In genomic region chrX:71098302-71098701, GRCh38 we compare ENCODE assay signal across 9 cellular contexts. TPM values are rescaled to one million over a fixed set of nuclear protein-coding genes. Genes with fewer than 3 reads are reported as not detected.
DNase-seq lines count a peak whose midpoint lies in the region; ATAC-seq and TF ChIP-seq lines count a peak whose summit lies in the region.
"Had no signal": no experiment of that assay in that cellular context is flagged by ENCODE, and none has a peak within 500 bp of the region (broad histone marks: within the 10 kb centered on the region; RNA-seq: fewer than 3 reads in every experiment).

No MANE protein-coding gene starts in this region.

- H2AFZ ChIP-seq in SK-N-SH (ENCODE audit: low read depth) = no peak overlapping the region

- H3K36me3 Mint-ChIP-seq in Calu3 (ENCODE audit: insufficient read depth, unreplicated experiment) = peaks cover 20% of the 10 kb centered on the region

- no peaks in the 10 kb centered on the region for H3K36me3 ChIP-seq in SK-N-SH (replicated peaks in 1 of 2; ENCODE audit: control insufficient read depth in 1 of 2, insufficient read depth in 2 of 2, low read length in 1 of 2)
- peaks cover 0 to 11% (median 0%) of the 10 kb centered on the region in 6 donors for H3K36me3 ChIP-seq in spleen

- POLR2A ChIA-PET in HEK293T (lab: Yijun Ruan, JAX) (no interaction called here), SK-N-SH (lab: Yijun Ruan, JAX) (no interaction called here)

- no peak overlapping the region for H3K27ac ChIP-seq in SK-N-SH (ENCODE audit: low read depth in 2 of 2, low read length in 1 of 2)
- peak overlapping the region in 3 of 8 donors; percentile 11 to 90 (median 87) for H3K27ac ChIP-seq in spleen
- H3K27ac ChIP-seq: SK-N-MC had no signal

- H3K79me2 ChIP-seq in SK-N-SH (ENCODE audit: insufficient read depth) = no peaks in the 10 kb centered on the region

- ATAC-seq in left cardiac atrium (no peak), GM18519 (IDR thresholded peaks at IDR 0.05; ENCODE audit: low FRiP score, unreplicated experiment) (no peak), HG03439 (IDR thresholded peaks at IDR 0.05; ENCODE audit: unreplicated experiment) (no peak)

- no peak overlapping the region for H3K4me3 ChIP-seq in SK-N-SH (ENCODE audit: low read depth in 2 of 2, low read length in 1 of 2)
- peak overlapping the region in 1 of 8 donors; percentile 40 for H3K4me3 ChIP-seq in spleen
- H3K4me3 ChIP-seq: SK-N-MC had no signal

- intact Hi-C loops in Calu3 (cut with micrococcal nuclease; ENCODE audit: unreplicated experiment) (loop anchor here (5.0 kb wide), 1 partner anchor 79 kb away; no protein-coding TSS in a partner anchor), left cardiac atrium (cut with DNase I) (loop anchor here in 1 of 2 donors (5.0 kb wide), 1 partner anchor 79 kb away; no protein-coding TSS in a partner anchor), spleen (cut with DNase I; ENCODE audit: low total_unique reads) (no loop called here)

- no peaks in the 10 kb centered on the region for H3K27me3 Mint-ChIP-seq in Calu3 (ENCODE audit: unreplicated experiment)

- no peaks in the 10 kb centered on the region for H4K20me1 ChIP-seq in SK-N-SH (ENCODE audit: insufficient read depth)

- H3K27ac Mint-ChIP-seq in Calu3 (ENCODE audit: unreplicated experiment) = no peak overlapping the region

- peaks cover 5% of the 10 kb centered on the region; the same call in 1 of the 2 replicates for H3K27me3 ChIP-seq in SK-N-SH (ENCODE audit: insufficient read depth)
- peaks cover 0 to 3% (median 0%) of the 10 kb centered on the region in 7 donors for H3K27me3 ChIP-seq in spleen (replicated peaks in 1 of 7)

- CTCF ChIA-PET in Calu3 (lab: Charles Lee) (no interaction called here), HEK293T (lab: Yijun Ruan, JAX) (no interaction called here), SK-N-SH (lab: Yijun Ruan, JAX) (interaction anchor here (1.2 to 2.6 kb wide), 2 partner anchors 13 to 31 kb away, joined by 4 to 13 read pairs; partner anchors contain the start of gene IL2RG)

- whole genome bisulfite sequencing in SK-N-SH (ENCODE audit: low lambda C conversion rate) = 13% methylated on average over 2 of the region's 2 CpGs
- 7 to 24% (median 12%) methylated on average over 2 of the region's 2 CpGs for WGBS in spleen, 5 donors

- H3K4me1 Mint-ChIP-seq in Calu3 (ENCODE audit: low read depth, unreplicated experiment) = no peaks in the 10 kb centered on the region

- H3K4me1 ChIP-seq in SK-N-SH (ENCODE audit: control insufficient read depth in 1 of 2, insufficient read depth in 2 of 2, low read depth in 1 of 2, low read length in 1 of 2) (peaks cover 0 to 32% of the 10 kb centered on the region in 2 experiments; a peak in 1 of 4 replicates), spleen (peaks cover 10 to 70% (median 42%) of the 10 kb centered on the region in 6 donors)

- no peaks in the 10 kb centered on the region for H3F3A ChIP-seq in SK-N-SH (replicated peaks; ENCODE audit: insufficient read depth)

- no peak overlapping the region for H3K9ac ChIP-seq in SK-N-SH

- H3K4me2 ChIP-seq in SK-N-SH = no peak overlapping the region

- no peaks in the 10 kb centered on the region for H3K9me3 Mint-ChIP-seq in Calu3 (ENCODE audit: low read depth, unreplicated experiment)

- H3K9me2 ChIP-seq in SK-N-SH = no peaks in the 10 kb centered on the region

- H3K4me3 Mint-ChIP-seq in Calu3 (ENCODE audit: low read depth, unreplicated experiment) = no peak overlapping the region

- peak; percentile 66 for TF ChIP-seq RAD21 in SK-N-SH (IDR thresholded peaks at IDR 0.05; ENCODE audit: low read length)

- TF ChIP-seq CTCF in Calu3 (IDR thresholded peaks at IDR 0.05; ENCODE audit: unreplicated experiment) = peak; percentile 51
- TF ChIP-seq CTCF in SK-N-SH (IDR thresholded peaks at IDR 0.05) = peak; percentile 64
- TF ChIP-seq CTCF in spleen (IDR thresholded peaks at IDR 0.05 in 8 of 11, conservative IDR thresholded peaks at IDR 0.05 in 3 of 11) = peak; percentile 38 to 84 (median 73)

- no peak for TF ChIP-seq POLR2A in spleen (IDR thresholded peaks at IDR 0.05)

- peak; percentile 59 for DNase-seq in Calu3
- peak; percentile 55 for DNase-seq in HEK293T (ENCODE audit: extremely low spot score)
- DNase-seq in SK-N-SH = peak; percentile 66
- peak; percentile 78 for DNase-seq in activated naive CD4-positive, alpha-beta T cell treated with anti-CD3 and anti-CD28 coated beads, Interleukin-2, amount 50 U/mL, for 16 hours
- DNase-seq in left cardiac atrium = peak; percentile 62
- DNase-seq in spleen = peak; percentile 90

- no peaks in the 10 kb centered on the region for H3K9me3 ChIP-seq in SK-N-SH
- H3K9me3 ChIP-seq in spleen = no peaks in the 10 kb centered on the region

- BruUV-seq in Calu3 (replicated peaks; lab: Mats Ljungman, UMichigan) = no TSS peak

- TF ChIP-seq EP300 in SK-N-SH (IDR thresholded peaks at IDR 0.05; ENCODE audit: borderline replicate concordance in 1 of 2, low read depth in 1 of 2, low read length in 1 of 2) = no peak

TF ChIP-seq in HEK293T, 16 proteins besides CTCF, POLR2A, EP300 and RAD21 (continues in another document):
- no peak for TF ChIP-seq CTBP1 (IDR thresholded peaks at IDR 0.05; ENCODE audit: borderline replicate concordance)
- no peak for TF ChIP-seq FOXA1 (IDR thresholded peaks at IDR 0.05)
- no peak for TF ChIP-seq ARNT (IDR thresholded peaks at IDR 0.05)
- no peak for TF ChIP-seq SP1 (IDR thresholded peaks at IDR 0.05)
- TF ChIP-seq BHLHE40 (IDR thresholded peaks at IDR 0.05; ENCODE audit: borderline replicate concordance) = no peak
- no peak for TF ChIP-seq PKNOX1 (IDR thresholded peaks at IDR 0.05)
- no peak for TF ChIP-seq FOXM1 (IDR thresholded peaks at IDR 0.05; ENCODE audit: borderline replicate concordance)
- no peak for TF ChIP-seq L3MBTL2 (conservative IDR thresholded peaks at IDR 0.05)

TF ChIP-seq in SK-N-SH, 30 proteins besides CTCF, POLR2A, EP300 and RAD21:
- no peak for TF ChIP-seq REST (IDR thresholded peaks at IDR 0.05; ENCODE audit: low read depth, low read length)
- TF ChIP-seq SMC3 (IDR thresholded peaks at IDR 0.05; ENCODE audit: low read depth, low read length) = peak; percentile 52; the same call in 1 of the 2 replicates

RNA-seq across cellular contexts. Expression of gene FOXO4, which starts 2.7 kb away (rescaled TPM):
- total RNA-seq in Calu3 (2022) = 7.8 and 9.8 TPM in 2 replicates
- 1.9 TPM in 2 replicates for polyA plus RNA-seq in SK-N-SH (2012; rRNA removed)
- 1.7 and 1.9 TPM in 2 replicates for polyA plus RNA-seq in SK-N-SH (2012; cell fraction: cytosol; rRNA removed)
- polyA plus RNA-seq in SK-N-SH (2012; cell fraction: nucleus; rRNA removed) = 3.9 and 5.6 TPM in 2 replicates
- 10 to 100 TPM; 28.5 to 30.9 TPM for total RNA-seq in left cardiac atrium
- 10 to 100 TPM; 19.1 to 50.9 (median 32.9) TPM for total RNA-seq in spleen
- polyA plus RNA-seq in spleen = 10 to 100 TPM in 1 of 3 donors, 1 to 10 TPM in 2; 5.1 to 12.9 (median 5.8) TPM

RNA-seq across cellular contexts. Expression of gene CXorf65, which starts 8.2 kb away (rescaled TPM):
- total RNA-seq in Calu3 (2022) (not detected in 2 replicates), left cardiac atrium (not detected), spleen (10 to 100 TPM in 1 of 7 donors, 1 to 10 TPM in 6; 1.7 to 14.4 (median 6.7) TPM)
- polyA plus RNA-seq in SK-N-SH (2012; rRNA removed) (not detected in 2 replicates), spleen (10 to 100 TPM in 1 of 3 donors, 1 to 10 TPM in 2; 3.7 to 27.2 (median 7.5) TPM)
- not detected in 2 replicates for polyA plus RNA-seq in SK-N-SH (2012; cell fraction: cytosol; rRNA removed)
- polyA plus RNA-seq in SK-N-SH (2012; cell fraction: nucleus; rRNA removed) = not detected in 2 replicates

RNA-seq across cellular contexts. Expression of gene IL2RG, which starts 13.1 kb away (rescaled TPM):
- 0.57 and 3.6 TPM in 2 replicates for total RNA-seq in Calu3 (2022)
- polyA plus RNA-seq in SK-N-SH (2012; rRNA removed) = 0.24 TPM in 1 of 2 replicates, not detected in the other
- polyA plus RNA-seq in SK-N-SH (2012; cell fraction: cytosol; rRNA removed) = 0.05 and 0.10 TPM in 2 replicates
- polyA plus RNA-seq in SK-N-SH (2012; cell fraction: nucleus; rRNA removed) = 0.15 TPM in 1 of 2 replicates, not detected in the other
- total RNA-seq in left cardiac atrium = 1 to 10 TPM; 1.8 to 2.6 TPM
- total RNA-seq in spleen = 100 to 1,000 TPM in 6 of 7 donors, 10 to 100 TPM in 1; 92.6 to 174 (median 127) TPM
- 100 to 1,000 TPM in 2 of 3 donors, 10 to 100 TPM in 1; 89.8 to 155 (median 122) TPM for polyA plus RNA-seq in spleen

RNA-seq across cellular contexts. Expression of gene MED12, which starts 20.1 kb away (rescaled TPM):
- total RNA-seq in Calu3 (2022) = 53.3 and 56.2 TPM in 2 replicates
- polyA plus RNA-seq in SK-N-SH (2012; rRNA removed) = 11.3 and 18.5 TPM in 2 replicates
- polyA plus RNA-seq in SK-N-SH (2012; cell fraction: cytosol; rRNA removed) = 8.6 and 9.8 TPM in 2 replicates
- 51.1 and 57.3 TPM in 2 replicates for polyA plus RNA-seq in SK-N-SH (2012; cell fraction: nucleus; rRNA removed)
- 10 to 100 TPM; 21.1 to 23.8 TPM for total RNA-seq in left cardiac atrium
- total RNA-seq in spleen = 100 to 1,000 TPM in 3 of 7 donors, 10 to 100 TPM in 4; 90.0 to 151 (median 98.7) TPM
- 10 to 100 TPM in 1 of 3 donors, 1 to 10 TPM in 2; 5.2 to 15.6 (median 5.3) TPM for polyA plus RNA-seq in spleen

RNA-seq across cellular contexts. Expression of gene SNX12, which starts 30.2 kb away (rescaled TPM):
- total RNA-seq in Calu3 (2022) (82.7 and 82.8 TPM in 2 replicates), left cardiac atrium (10 to 100 TPM; 48.9 to 57.3 TPM), spleen (10 to 100 TPM; 37.1 to 47.6 (median 41.0) TPM)
- polyA plus RNA-seq in SK-N-SH (2012; rRNA removed) (39.8 and 51.5 TPM in 2 replicates), spleen (10 to 100 TPM; 11.7 to 28.7 (median 14.0) TPM)
- polyA plus RNA-seq in SK-N-SH (2012; cell fraction: cytosol; rRNA removed) = 40.3 and 44.1 TPM in 2 replicates
- 27.2 and 35.8 TPM in 2 replicates for polyA plus RNA-seq in SK-N-SH (2012; cell fraction: nucleus; rRNA removed)

Comparison
In these comparisons a context has a peak if more than half of its experiments do, and no peak if none do; other contexts are left out.
1. RNA of gene IL2RG, which starts 13.1 kb away (total RNA-seq): 92.6 to 174 TPM in spleen; 1.8 to 2.6 TPM in left cardiac atrium and 0.57 to 3.6 TPM in Calu3; every median in the first group is over 10 times any median in the second.
2. Peak in every context shown above with its lines, with median percentiles within 50 percentile points of each other: DNase-seq and CTCF ChIP-seq.